Comparison of ENCODE assay signal across 8 cellular contexts in the genomic region with DNA sequence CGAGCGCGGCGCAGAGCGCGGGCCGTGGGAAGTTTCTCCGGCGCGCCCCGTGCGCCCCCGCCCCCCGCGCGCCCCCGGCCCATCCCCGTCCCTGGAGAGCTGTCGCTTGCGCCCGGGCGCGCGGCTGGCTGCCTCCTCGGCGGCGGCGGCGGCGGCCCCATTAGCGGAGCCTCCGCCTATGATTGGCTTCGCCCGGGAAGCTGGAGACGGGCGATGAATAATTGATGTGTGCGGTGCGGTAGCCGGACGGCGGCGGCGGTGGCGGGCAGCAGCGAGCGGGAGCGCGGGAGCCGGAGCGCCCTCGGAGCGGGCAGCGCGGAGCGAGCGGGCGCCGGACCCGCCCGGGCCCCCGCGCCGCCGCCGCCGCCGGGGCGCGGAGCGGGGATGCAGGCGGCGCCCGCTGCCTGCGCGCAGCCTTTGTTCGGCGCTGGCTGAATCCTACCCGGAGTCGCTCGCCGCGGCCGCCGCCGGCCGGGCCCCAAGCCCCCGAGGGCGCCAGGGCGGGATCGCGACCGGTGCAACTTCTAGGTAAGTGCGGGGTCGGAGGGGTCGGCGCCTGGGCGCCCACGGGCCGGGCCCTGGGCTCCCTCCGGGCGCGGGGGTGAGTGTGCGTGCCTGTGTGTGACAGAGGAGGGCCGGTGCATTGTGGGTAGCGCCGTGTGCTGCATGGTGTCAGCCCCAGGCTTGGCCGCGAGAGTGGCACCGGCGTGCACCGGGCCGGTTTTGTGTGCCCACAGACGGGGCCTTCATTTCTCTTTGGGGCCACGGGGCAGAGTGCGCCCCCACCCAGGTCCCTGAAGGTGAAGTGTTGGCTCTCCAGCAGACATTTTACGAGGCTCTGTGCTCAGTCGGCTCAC.
A peak's percentile ranks its signal among the peaks of the same experiment; 100 is the strongest.
DNase-seq lines count a peak whose midpoint lies in the region; ATAC-seq lines count a peak whose summit lies in the region.

No MANE protein-coding gene starts in this region.

- H3K4me3 ChIP-seq in SK-N-MC, result peak overlapping the region; percentile 75

- H3K27ac ChIP-seq in SK-N-MC (no peak overlapping the region), angular gyrus (ENCODE audit: low read depth, low read length) (peak overlapping the region; percentile 67)

- no peaks in the 10 kb centered on the region for H3K36me3 ChIP-seq in SK-N-MC (ENCODE audit: insufficient read depth, low read length)

- DNase-seq in Right ventricle myocardium inferior (ENCODE audit: missing footprints) (peak; percentile 78), Right ventricle myocardium superior (no peak), SK-N-MC (ENCODE audit: low read depth, low spot score) (no peak), iPS-NIHi7 (ENCODE audit: extremely low spot score) (peak; percentile 64), T1000 (lab: John Stamatoyannopoulos, UW) (no peak)
- DNase-seq in stimulated activated CD4-positive, alpha-beta T cell treated with anti-CD3 and anti-CD28 coated beads, Interleukin-15, amount 100 ng/mL, for 24 hours, result peak; percentile 84

- ATAC-seq in Right ventricle myocardium inferior (no peak), Right ventricle myocardium superior (ENCODE audit: poor library complexity) (no peak), HG03064 (IDR thresholded peaks at IDR 0.05; ENCODE audit: low read depth, unreplicated experiment) (peak; percentile 38)

- intact Hi-C loops in Right ventricle myocardium inferior (cut with DNase I) (loop anchor here (5.0 kb wide), 1 partner anchor 44 kb away; no protein-coding TSS in a partner anchor), Right ventricle myocardium superior (cut with DNase I) (no loop called here)

- no peaks in the 10 kb centered on the region for H3K9me3 ChIP-seq in SK-N-MC (ENCODE audit: low read depth, low read length)

- peak overlapping the region; percentile 67 for H3K9ac ChIP-seq in SK-N-MC (ENCODE audit: insufficient read length)

Comparison
In these comparisons a context has a peak if more than half of its experiments do, and no peak if none do; other contexts are left out.
1. DNase-seq: peak in Right ventricle myocardium inferior (single experiment), iPS-NIHi7 (single experiment) and stimulated activated CD4-positive, alpha-beta T cell treated with anti-CD3 and anti-CD28 coated beads, Interleukin-15, amount 100 ng/mL, for 24 hours (single experiment); none in Right ventricle myocardium superior (single experiment), SK-N-MC (single experiment) and T1000 (single experiment).